Comparison of ENCODE assay signal across 24 cellular contexts in genomic region chr20:36215778-36216177, GRCh38. TPM values are rescaled to one million over a fixed set of nuclear protein-coding genes. Genes with fewer than 3 reads are reported as not detected.
A peak's percentile ranks its signal among the peaks of the same experiment; 100 is the strongest.
DNase-seq lines count a peak whose midpoint lies in the region; ATAC-seq, FAIRE-seq and TF ChIP-seq lines count a peak whose summit lies in the region.
"Had no signal": no experiment of that assay in that cellular context is flagged by ENCODE, and none has a peak within 500 bp of the region (broad histone marks: within the 10 kb centered on the region; RNA-seq: fewer than 3 reads in every experiment).

No MANE protein-coding gene starts in this region.

- TF ChIP-seq POLR2A in HepG2 (IDR thresholded peaks at IDR 0.05; ENCODE audit: insufficient read depth in 1 of 2, low read depth in 2 of 2, low read length in 2 of 2) (no peak), right lobe of liver (IDR thresholded peaks at IDR 0.05) (no peak), GM12878 (IDR thresholded peaks at IDR 0.05; ENCODE audit: low read depth, low read length) (no peak), spleen (IDR thresholded peaks at IDR 0.05) (no peak)

- POLR2A ChIA-PET in HepG2 (lab: Yijun Ruan, JAX): no interaction called here
- POLR2A ChIA-PET in GM12878 (lab: Charles Lee): interaction anchor here (0.6 kb wide), 1 partner anchor 218 kb away, joined by 7 read pairs; no protein-coding TSS in a partner anchor

- TF ChIP-seq EP300 in HepG2 (IDR thresholded peaks at IDR 0.05; ENCODE audit: low read depth in 2 of 2, low read length in 2 of 2) (no peak), HepG2 (CRISPR knock-in tag; IDR thresholded peaks at IDR 0.05; ENCODE audit: borderline replicate concordance) (no peak), GM12878 (IDR thresholded peaks at IDR 0.05; ENCODE audit: borderline replicate concordance in 1 of 2, control insufficient read depth in 1 of 2, low read depth in 2 of 2, low read length in 2 of 2) (no peak)

- BruUV-seq in HepG2 (replicated peaks; lab: Mats Ljungman, UMichigan): no TSS peak
- no TSS peak for BruUV-seq in GM12878 (replicated peaks; lab: Mats Ljungman, UMichigan)

- H3K9ac ChIP-seq in HepG2 (ENCODE audit: insufficient read depth, low read depth, low read length) (no peak overlapping the region), GM12878 (ENCODE audit: control insufficient read depth, insufficient read depth, low read length) (no peak overlapping the region)
- H3K9ac ChIP-seq: BLaER1 had no signal

- no peak for FAIRE-seq in HepG2 (lab: Jason Lieb, UNC)
- no peak for FAIRE-seq in GM12878 (lab: Jason Lieb, UNC)
- FAIRE-seq: A204.1, GM12891 had no signal

- DNase-seq in HepG2 (ENCODE audit: low spot score): no peak
- no peak for DNase-seq in right lobe of liver
- DNase-seq in GM12878 (ENCODE audit: low read depth, low spot score): no peak
- peak; percentile 10 for DNase-seq in spleen
- DNase-seq in HuH-7 (ENCODE audit: low spot score): no peak
- no peak for DNase-seq in GM19238 (ENCODE audit: insufficient read length, low spot score)
- DNase-seq: 8988T; ACHN; BE2C; C1 segment of cervical spinal cord; CD4-positive, alpha-beta memory T cell; CD4-positive, CD25-positive, alpha-beta regulatory T cell; CD8-positive, alpha-beta memory T cell; COR-L47; DMS 273 treated with DMSO at 0.1 percent for 48 hours; DMS153; DMS53; DMS79; DND-41; EL; GDM1 had no signal

- no peak for TF ChIP-seq CTCF in HepG2 (CRISPR knock-in tag; IDR thresholded peaks at IDR 0.05)
- TF ChIP-seq CTCF in right lobe of liver (IDR thresholded peaks at IDR 0.05): no peak
- no peak for TF ChIP-seq CTCF in GM12878 (IDR thresholded peaks at IDR 0.05 in 2 of 3, conservative IDR thresholded peaks at IDR 0.05 in 1 of 3; ENCODE audit: control insufficient read depth in 2 of 3, extremely low read depth in 1 of 3, insufficient read depth in 1 of 3, low read depth in 3 of 3, low read length in 3 of 3)
- no peak for TF ChIP-seq CTCF in spleen (IDR thresholded peaks at IDR 0.05 in 8 of 11, conservative IDR thresholded peaks at IDR 0.05 in 3 of 11)

- H3K27ac ChIP-seq in HepG2 (ENCODE audit: extremely low read length, insufficient read depth, low read length): no peak overlapping the region
- no peak overlapping the region for H3K27ac ChIP-seq in right lobe of liver
- no peak overlapping the region for H3K27ac ChIP-seq in GM12878 (ENCODE audit: control insufficient read depth, insufficient read depth)
- H3K27ac ChIP-seq in spleen: no peak overlapping the region
- H3K27ac ChIP-seq: BLaER1 had no signal

- WGBS in HepG2 (ENCODE audit: low lambda C conversion rate): 92% methylated on average over 4 of the region's 4 CpGs
- WGBS in right lobe of liver (ENCODE audit: insufficient coverage, low coverage, low lambda C conversion rate, missing lambda C conversion rate): 82% methylated on average over 4 of the region's 4 CpGs
- 4% methylated on average over 4 of the region's 4 CpGs for WGBS in GM12878 (ENCODE audit: insufficient coverage, insufficient replicate concordance, low lambda C conversion rate, missing lambda C conversion rate)
- 81 to 90% (median 87%) methylated on average over 4 of the region's 4 CpGs for WGBS in spleen, 5 donors

- H3K4me3 ChIP-seq in HepG2 (replicated peaks in 1 of 3; ENCODE audit: insufficient read depth in 1 of 3, low read depth in 2 of 3, low read length in 3 of 3): no peak overlapping the region
- H3K4me3 ChIP-seq in right lobe of liver: no peak overlapping the region
- no peak overlapping the region for H3K4me3 ChIP-seq in GM12878
- no peak overlapping the region for H3K4me3 ChIP-seq in spleen
- H3K4me3 ChIP-seq: BLaER1 had no signal

- peaks cover 9% of the 10 kb centered on the region for H3K4me1 ChIP-seq in HepG2 (ENCODE audit: insufficient read depth, low read length)
- no peaks in the 10 kb centered on the region for H3K4me1 ChIP-seq in right lobe of liver
- H3K4me1 ChIP-seq in GM12878 (ENCODE audit: control insufficient read depth, insufficient read depth, low read length): no peaks in the 10 kb centered on the region; the same call in 1 of the 2 replicates
- H3K4me1 ChIP-seq in spleen: no peaks in the 10 kb centered on the region
- H3K4me1 ChIP-seq: BE2C, BLaER1 had no signal

- no peaks in the 10 kb centered on the region for H4K20me1 ChIP-seq in HepG2 (ENCODE audit: insufficient read depth, low read length)
- H4K20me1 ChIP-seq in GM12878 (ENCODE audit: control insufficient read depth, insufficient read depth): no peaks in the 10 kb centered on the region
- H4K20me1 ChIP-seq: BLaER1 had no signal

- CTCF ChIA-PET in HepG2 (lab: Yijun Ruan, JAX; ENCODE audit: low intra/inter-chr PET ratio, low total read pairs) (interaction anchor here (2.1 kb wide), 1 partner anchor 224 kb away, joined by 22 read pairs; no protein-coding TSS in a partner anchor), GM12878 (lab: Yijun Ruan, JAX) (interaction anchor here (0.7 to 3.5 kb wide), 8 partner anchors 16 to 529 kb away, joined by 3 to 17 read pairs (median 4); no protein-coding TSS in a partner anchor)

- intact Hi-C loops in HepG2 (cut with micrococcal nuclease; ENCODE audit: unreplicated experiment) (no loop called here), right lobe of liver (cut with DNase I) (no loop called here), GM12878 (cut with micrococcal nuclease; ENCODE audit: unreplicated experiment) (no loop called here), spleen (cut with DNase I; ENCODE audit: low total_unique reads) (loop anchor here (5.0 kb wide), 1 partner anchor 222 kb away; no protein-coding TSS in a partner anchor)

- in situ Hi-C loops in HepG2 (cut with HindIII; ENCODE audit: extremely low pct_ligation_motif_present, low pct_unique_long_range_greater_than_20kb) (no loop called here), GM12878 (cut with MboI) (no loop called here)

- SMC1A ChIA-PET in GM12878 (lab: Charles Lee; ENCODE audit: uncharacterized antibody, unreplicated experiment): interaction anchor here (1.2 kb wide), 1 partner anchor 212 kb away, joined by 4 read pairs; no protein-coding TSS in a partner anchor

- ATAC-seq in HepG2: no peak
- ATAC-seq in right lobe of liver: no peak
- ATAC-seq in GM12878: peak; percentile 47

- H2AFZ ChIP-seq in HepG2 (ENCODE audit: low read length) (no peak overlapping the region), GM12878 (ENCODE audit: control insufficient read depth, low read depth, low read length) (no peak overlapping the region)

- H3K4me2 ChIP-seq in HepG2 (ENCODE audit: low read depth, low read length) (no peak overlapping the region), GM12878 (ENCODE audit: control insufficient read depth, insufficient read depth) (no peak overlapping the region)
- H3K4me2 ChIP-seq: BLaER1 had no signal

- no peaks in the 10 kb centered on the region for H3K79me2 ChIP-seq in HepG2 (ENCODE audit: insufficient read depth, low read length)
- H3K79me2 ChIP-seq in GM12878 (ENCODE audit: control insufficient read depth, insufficient read depth, low read length): no peaks in the 10 kb centered on the region

- H3K36me3 ChIP-seq in HepG2 (replicated peaks in 1 of 2; ENCODE audit: control insufficient read depth in 1 of 2, insufficient read depth in 2 of 2, low read length in 2 of 2): peaks cover 6 to 7% of the 10 kb centered on the region in 2 experiments
- peaks cover 0 to 2% (median 0%) of the 10 kb centered on the region in 4 donors for H3K36me3 ChIP-seq in right lobe of liver
- no peaks in the 10 kb centered on the region for H3K36me3 ChIP-seq in GM12878 (ENCODE audit: control insufficient read depth in 2 of 2, insufficient read depth in 2 of 2, low read length in 1 of 2)
- peaks cover 0 to 14% (median 0%) of the 10 kb centered on the region in 6 donors for H3K36me3 ChIP-seq in spleen
- H3K36me3 ChIP-seq: BLaER1 had no signal

- no peaks in the 10 kb centered on the region for H3K9me3 ChIP-seq in HepG2 (ENCODE audit: low read length)
- H3K9me3 ChIP-seq in right lobe of liver: no peaks in the 10 kb centered on the region
- H3K9me3 ChIP-seq in GM12878 (replicated peaks; ENCODE audit: control insufficient read depth, insufficient read depth, low read length): no peaks in the 10 kb centered on the region
- H3K9me3 ChIP-seq in spleen: no peaks in the 10 kb centered on the region
- H3K9me3 ChIP-seq: BE2C, BLaER1 had no signal

- TF ChIP-seq RAD21 in HepG2 (CRISPR knock-in tag; IDR thresholded peaks at IDR 0.05) (no peak), GM12878 (IDR thresholded peaks at IDR 0.05; ENCODE audit: insufficient read depth, low read depth, low read length) (no peak)

- RAD21 ChIA-PET in GM12878 (lab: Charles Lee; ENCODE audit: unreplicated experiment): interaction anchor here (1.5 kb wide), 1 partner anchor 224 kb away, joined by 6 read pairs; no protein-coding TSS in a partner anchor

- H3K27me3 ChIP-seq in HepG2 (ENCODE audit: control insufficient read depth in 1 of 2, insufficient read depth in 2 of 2, low read length in 2 of 2): no peaks in the 10 kb centered on the region
- no peaks in the 10 kb centered on the region for H3K27me3 ChIP-seq in right lobe of liver
- no peaks in the 10 kb centered on the region; a peak in 2 of 4 replicates for H3K27me3 ChIP-seq in GM12878 (replicated peaks in 1 of 2; ENCODE audit: control insufficient read depth in 2 of 2, insufficient read depth in 2 of 2, low read length in 1 of 2)
- no peaks in the 10 kb centered on the region for H3K27me3 ChIP-seq in spleen (replicated peaks in 1 of 7)
- H3K27me3 ChIP-seq: BE2C, BLaER1 had no signal

RNA-seq across cellular contexts. Expression of gene AAR2, which starts 20.5 kb away (rescaled TPM):
- 46.2 and 56.5 TPM in 2 replicates for total RNA-seq in HepG2 (2016; rRNA removed; fragmentation: Illumina TruSeq; extraction: Trizol)
- 6.6 and 7.3 TPM in 2 replicates for total RNA-seq in HepG2 (2016; cell fraction: cytosol; rRNA removed; fragmentation: Illumina TruSeq; extraction: Trizol; ENCODE audit: low read depth)
- total RNA-seq in HepG2 (2016; cell fraction: insoluble cytoplasmic fraction; rRNA removed; fragmentation: Illumina TruSeq; extraction: Trizol): 45.1 and 55.7 TPM in 2 replicates
- 15.6 and 16.1 TPM in 2 replicates for total RNA-seq in HepG2 (2016; cell fraction: membrane; rRNA removed; fragmentation: Illumina TruSeq; extraction: Trizol)
- total RNA-seq in HepG2 (2016; cell fraction: nucleus; rRNA removed; fragmentation: Illumina TruSeq; extraction: Trizol): 31.3 and 35.6 TPM in 2 replicates
- polyA plus RNA-seq in HepG2 (2011; rRNA removed): 45.2 and 50.5 TPM in 2 replicates
- polyA plus RNA-seq in HepG2 (2011; cell fraction: cytosol; rRNA removed): 37.7 and 43.1 TPM in 2 replicates
- 28.8 and 29.0 TPM in 2 replicates for polyA plus RNA-seq in HepG2 (2011; cell fraction: nucleus; rRNA removed)
- 29.3 and 35.7 TPM in 2 replicates for polyA plus RNA-seq in HepG2 (2012)
- 4.9 and 5.0 TPM in 2 replicates for polyA plus RNA-seq in HepG2 (2016; cell fraction: cytosol; fragmentation: Illumina TruSeq; extraction: Trizol; ENCODE audit: low read depth)
- 57.6 and 57.7 TPM in 2 replicates for polyA plus RNA-seq in HepG2 (2016; cell fraction: insoluble cytoplasmic fraction; fragmentation: Illumina TruSeq; extraction: Trizol; ENCODE audit: low read depth)
- 9.6 and 9.7 TPM in 2 replicates for polyA plus RNA-seq in HepG2 (2016; cell fraction: membrane; fragmentation: Illumina TruSeq; extraction: Trizol; ENCODE audit: low read depth)
- polyA plus RNA-seq in HepG2 (2016; cell fraction: nucleus; fragmentation: Illumina TruSeq; extraction: Trizol; ENCODE audit: insufficient read depth, low read depth): 41.9 and 45.1 TPM in 2 replicates
- polyA minus RNA-seq in HepG2 (2011; rRNA and poly(A)+ RNA removed; ENCODE audit: low replicate concordance): 89.7 and 103 TPM in 2 replicates
- 24.4 and 25.0 TPM in 2 replicates for polyA minus RNA-seq in HepG2 (2011; cell fraction: cytosol; rRNA and poly(A)+ RNA removed)
- 26.8 and 34.2 TPM in 2 replicates for polyA minus RNA-seq in HepG2 (2011; cell fraction: nucleus; rRNA and poly(A)+ RNA removed)
- total RNA-seq in right lobe of liver: 10 to 100 TPM; 11.8 to 16.7 (median 13.5) TPM
- total RNA-seq in GM12878 (2013; cell fraction: nucleolus; rRNA removed): 20.3 and 21.6 TPM in 2 replicates
- 34.8 and 36.9 TPM in 2 replicates for total RNA-seq in GM12878 (2014; rRNA removed)
- total RNA-seq in GM12878 (2014; rRNA removed; fragmentation: Illumina TruSeq; extraction: Trizol): 19.0 and 20.3 TPM in 2 replicates
- total RNA-seq in GM12878 (2021): 23.6 and 25.7 TPM in 2 replicates
- 14.1 TPM for polyA plus RNA-seq in GM12878 (2011; ENCODE audit: low read depth)
- polyA plus RNA-seq in GM12878 (2011; rRNA removed): 17.9 and 29.9 TPM in 2 replicates
- 34.6 and 40.5 TPM in 2 replicates for polyA plus RNA-seq in GM12878 (2011; cell fraction: cytosol; rRNA removed)
- 26.1 and 28.0 TPM in 2 replicates for polyA plus RNA-seq in GM12878 (2011; cell fraction: nucleus; rRNA removed)
- polyA plus RNA-seq in GM12878 (2012): 16.6 and 20.3 TPM in 2 replicates
- polyA plus RNA-seq in GM12878 (2014; fragmentation: Illumina TruSeq; extraction: Trizol): 17.0 and 32.7 TPM in 2 replicates
- polyA plus RNA-seq in GM12878 (2014; fragmentation: Nextera tagmentation; extraction: Ambion mirVana): 1 to 10 TPM; 6.5 to 8.7 TPM
- polyA plus RNA-seq in GM12878 (2014; rRNA removed): 30.8 and 31.0 TPM in 2 replicates
- polyA plus RNA-seq in GM12878 (2016; fragmentation: Nextera tagmentation; extraction: Ambion mirVana): 10 to 100 TPM; 34.1 to 41.7 TPM
- polyA minus RNA-seq in GM12878 (2011; rRNA and poly(A)+ RNA removed): 28.7 and 52.6 TPM in 2 replicates
- 9.3 and 11.1 TPM in 2 replicates for polyA minus RNA-seq in GM12878 (2011; cell fraction: cytosol; rRNA and poly(A)+ RNA removed)
- polyA minus RNA-seq in GM12878 (2011; cell fraction: nucleus; rRNA and poly(A)+ RNA removed): 13.2 and 22.1 TPM in 2 replicates
- total RNA-seq in spleen: 10 to 100 TPM; 18.2 to 30.0 (median 21.9) TPM
- polyA plus RNA-seq in spleen: 10 to 100 TPM; 13.3 to 19.7 (median 18.2) TPM
